In genomic region chr19:1744822-1745563, GRCh38 we compare ENCODE assay signal across 29 cellular contexts. TPM values are rescaled to one million over a fixed set of nuclear protein-coding genes. Genes with fewer than 3 reads are reported as not detected.
DNase-seq lines count a peak whose midpoint lies in the region; ATAC-seq and TF ChIP-seq lines count a peak whose summit lies in the region.
"Had no signal": no experiment of that assay in that cellular context is flagged by ENCODE, and none has a peak within 500 bp of the region (broad histone marks: within the 10 kb centered on the region; RNA-seq: fewer than 3 reads in every experiment).

No MANE protein-coding gene starts in this region.

- DNase-seq in GM23338 (ENCODE audit: low spot score): no peak
- DNase-seq in Panc1 (ENCODE audit: low read depth, low spot score): no peak
- DNase-seq in epithelial cell of proximal tubule (ENCODE audit: low read depth): no peak
- DNase-seq in stimulated activated CD4-positive, alpha-beta T cell treated with anti-CD3 and anti-CD28 coated beads, Interleukin-1b, Interleukin-23, amount 100 ng/mL, for 48 hours: no peak
- no peak for DNase-seq in HT-29 (ENCODE audit: low spot score)
- no peak for DNase-seq in stimulated activated naive CD8-positive, alpha-beta T cell treated with anti-CD3 and anti-CD28 coated beads, Interleukin-15, Interleukin-2, amounts not matched to agents 100 U/mL and 50 U/mL, for 24 hours
- DNase-seq in iPS-NIHi11 (ENCODE audit: low spot score): no peak
- DNase-seq: activated B cell treated with CpG ODN at 0.5 μM for 24 hours; activated CD4-positive, alpha-beta memory T cell treated with anti-CD3 and anti-CD28 coated beads, Interleukin-2, amount 10 ng/mL, durations not matched to agents 7 days and 5 days; activated gamma-delta T cell; activated T-cell treated with anti-CD3 and anti-CD28 coated beads for 4 hours; cortex of kidney; DMS79 treated with DMSO at 0.1 percent for 48 hours; erythroblast; gastrocnemius medialis; MM.1S; NCI-H1694; NCI-H774; Peyer's patch; stimulated activated CD4-positive, alpha-beta T cell treated with anti-CD3 and anti-CD28 coated beads, Interleukin-4, amount 100 ng/mL, for 1 hour; stimulated activated naive CD8-positive, alpha-beta T cell treated with anti-CD3 and anti-CD28 coated beads, Interleukin-15, amount 100 ng/mL, for 72 hours; trophoblast cell had no signal

- H3F3A ChIP-seq in GM23338 (replicated peaks; ENCODE audit: low read depth): 0 out of 2 replicates have a peak, but pooled peaks cover 9% of the 10 kb centered on the region

- H3K9me3 Mint-ChIP-seq in GM23338: peaks cover 5% of the 10 kb centered on the region; the same call in 2 of the 3 replicates
- H3K9me3 Mint-ChIP-seq: activated CD4-positive, alpha-beta memory T cell treated with anti-CD3 and anti-CD28 coated beads, Interleukin-2, amount 10 ng/mL, durations not matched to agents 7 days and 5 days had no signal

- ATAC-seq in GM23338 (no peak), Panc1 (no peak)
- ATAC-seq in stimulated activated naive CD8-positive, alpha-beta T cell treated with anti-CD3 and anti-CD28 coated beads, Interleukin-15, Interleukin-2, amounts not matched to agents 100 U/mL and 50 U/mL, for 24 hours: no peak
- ATAC-seq: gastrocnemius medialis; stimulated activated naive CD8-positive, alpha-beta T cell treated with anti-CD3 and anti-CD28 coated beads, Interleukin-15, amount 100 ng/mL, for 72 hours had no signal

- no peak overlapping the region for H3K27ac Mint-ChIP-seq in GM23338
- H3K27ac Mint-ChIP-seq: activated B cell treated with CpG ODN at 0.5 μM for 24 hours; activated CD4-positive, alpha-beta memory T cell treated with anti-CD3 and anti-CD28 coated beads, Interleukin-2, amount 10 ng/mL, durations not matched to agents 7 days and 5 days; stimulated activated naive CD8-positive, alpha-beta T cell treated with anti-CD3 and anti-CD28 coated beads, Interleukin-15, amount 100 ng/mL, for 72 hours had no signal

- H3K4me3 Mint-ChIP-seq in GM23338: peak overlapping the region; percentile 56; the same call in 1 of the 3 replicates
- H3K4me3 Mint-ChIP-seq: activated B cell treated with CpG ODN at 0.5 μM for 24 hours; activated CD4-positive, alpha-beta memory T cell treated with anti-CD3 and anti-CD28 coated beads, Interleukin-2, amount 10 ng/mL, durations not matched to agents 7 days and 5 days; stimulated activated naive CD8-positive, alpha-beta T cell treated with anti-CD3 and anti-CD28 coated beads, Interleukin-15, amount 100 ng/mL, for 72 hours had no signal

- H3K9me3 ChIP-seq in Panc1 (ENCODE audit: control insufficient read depth, insufficient read depth, low read depth, low read length) (no peaks in the 10 kb centered on the region), mucosa of stomach (ENCODE audit: control insufficient read depth, low read length) (no peaks in the 10 kb centered on the region)
- H3K9me3 ChIP-seq: gastrocnemius medialis, Peyer's patch had no signal

- peaks cover 6% of the 10 kb centered on the region; the same call in 2 of the 3 replicates for H3K4me1 Mint-ChIP-seq in GM23338

- TF ChIP-seq CTCF in GM23338 (conservative IDR thresholded peaks at IDR 0.05; ENCODE audit: low read depth in 2 of 2) (no peak), Panc1 (IDR thresholded peaks at IDR 0.05) (no peak), epithelial cell of proximal tubule (conservative IDR thresholded peaks at IDR 0.05; ENCODE audit: low read depth, low read length) (no peak)

- H3K27me3 Mint-ChIP-seq in GM23338 (ENCODE audit: insufficient read depth, low read depth, poor library complexity): peaks cover 71% of the 10 kb centered on the region

- H3K27ac ChIP-seq in GM23338 (ENCODE audit: low read depth): no peak overlapping the region
- peak overlapping the region; percentile 98 for H3K27ac ChIP-seq in Panc1 (ENCODE audit: low read length)
- H3K27ac ChIP-seq: breast epithelium, gastrocnemius medialis, Peyer's patch had no signal

- peaks cover 20% of the 10 kb centered on the region; the same call in 1 of the 2 replicates for H3K4me1 ChIP-seq in GM23338 (ENCODE audit: insufficient read depth)
- peaks cover 20% of the 10 kb centered on the region for H3K4me1 ChIP-seq in Panc1 (ENCODE audit: control insufficient read depth, insufficient read depth, low read length)
- peaks cover 34% of the 10 kb centered on the region for H3K4me1 ChIP-seq in mucosa of stomach (ENCODE audit: control insufficient read depth, insufficient read depth, low read length)

- H2AFZ ChIP-seq in GM23338: 0 out of 2 replicates have a peak overlapping the region, but pooled peaks have one; percentile 59

- H3K4me2 ChIP-seq in GM23338: peak overlapping the region; percentile 84
- H3K4me2 ChIP-seq: smooth muscle cell had no signal

- H3K9ac ChIP-seq in mucosa of stomach (ENCODE audit: low read length): peak overlapping the region; percentile 18

- H4K20me1 ChIP-seq in GM23338 (replicated peaks; ENCODE audit: insufficient read depth): 0 out of 2 replicates have a peak, but pooled peaks cover 2% of the 10 kb centered on the region

- H3K27me3 ChIP-seq in GM23338 (ENCODE audit: insufficient read depth): peaks cover 68% of the 10 kb centered on the region
- no peaks in the 10 kb centered on the region for H3K27me3 ChIP-seq in Panc1 (ENCODE audit: control insufficient read depth, insufficient read depth, low read length)
- H3K27me3 ChIP-seq in mucosa of stomach (ENCODE audit: control insufficient read depth, insufficient read depth, low read length): peaks cover 31% of the 10 kb centered on the region

- H3K4me3 ChIP-seq in GM23338: peak overlapping the region; percentile 51
- peak overlapping the region; percentile 21 to 54 for H3K4me3 ChIP-seq in Panc1 (ENCODE audit: low read depth in 2 of 2, low read length in 2 of 2)
- H3K4me3 ChIP-seq in epithelial cell of proximal tubule (ENCODE audit: low read depth, low read length): peak overlapping the region; percentile 38
- H3K4me3 ChIP-seq in mucosa of stomach (ENCODE audit: low read length): peak overlapping the region; percentile 7
- H3K4me3 ChIP-seq: breast epithelium, gastrocnemius medialis, Peyer's patch had no signal

- in situ Hi-C loops in Panc1 (cut with HindIII; ENCODE audit: low pct_unique_long_range_greater_than_20kb, low sequenced_read_pairs): no loop called here

- POLR2A ChIA-PET in Panc1 (lab: Charles Lee): no interaction called here

- H3K79me2 ChIP-seq in GM23338 (replicated peaks; ENCODE audit: insufficient read depth): no peaks in the 10 kb centered on the region

- CTCF ChIA-PET in Panc1 (lab: Charles Lee): no interaction called here

- intact Hi-C loops in Panc1 (cut with micrococcal nuclease; ENCODE audit: unreplicated experiment): no loop called here

- H3K36me3 Mint-ChIP-seq in GM23338 (ENCODE audit: low read depth): no peaks in the 10 kb centered on the region

- no peaks in the 10 kb centered on the region for H3K9me2 ChIP-seq in GM23338 (ENCODE audit: insufficient read depth)

- H3K36me3 ChIP-seq in GM23338 (ENCODE audit: insufficient read depth): no peaks in the 10 kb centered on the region
- no peaks in the 10 kb centered on the region; the same call in 1 of the 2 replicates for H3K36me3 ChIP-seq in Panc1 (ENCODE audit: control insufficient read depth, insufficient read depth, low read length)
- no peaks in the 10 kb centered on the region for H3K36me3 ChIP-seq in mucosa of stomach (ENCODE audit: control insufficient read depth, insufficient read depth, low read length)
- H3K36me3 ChIP-seq: breast epithelium, gastrocnemius medialis, Peyer's patch had no signal

- BruUV-seq in Panc1 (replicated peaks; lab: Mats Ljungman, UMichigan): no TSS peak

RNA-seq across cellular contexts. Expression of gene ONECUT3, which starts 8.3 kb away (rescaled TPM):
- total RNA-seq in GM23338 (2014; rRNA removed; shearing (Covaris generic)): not detected in 2 replicates
- not detected in 2 replicates for polyA plus RNA-seq in GM23338 (2016; fragmentation: Nextera tagmentation; extraction: Ambion mirVana)
- total RNA-seq in Panc1 (2021; ENCODE audit: unreplicated experiment) (16.5 TPM), epithelial cell of proximal tubule (not detected in 2 replicates)
- 22.2 TPM for polyA plus RNA-seq in Panc1 (2012; ENCODE audit: insufficient read length)
- total RNA-seq in HT-29 (2014; rRNA removed; shearing (Covaris generic)): not detected in 2 replicates
- total RNA-seq: activated B cell treated with CpG ODN at 0.5 μM for 24 hours; activated CD4-positive, alpha-beta memory T cell treated with anti-CD3 and anti-CD28 coated beads, Interleukin-2, amount 10 ng/mL, durations not matched to agents 7 days and 5 days; breast epithelium; gastrocnemius medialis; liver; pulmonary artery endothelial cell; SK-MEL-5; smooth muscle cell; T-helper 2 cell treated with Interferon-gamma antibody and Interleukin-4, amounts not matched to agents 100 ng/mL and 5 ng/mL, for 36 hours had no signal
- polyA plus RNA-seq: liver, smooth muscle cell had no signal

Comparison
In these comparisons a context has a peak if more than half of its experiments do, and no peak if none do; other contexts are left out.
1. RNA of gene ONECUT3, which starts 8.3 kb away (total RNA-seq): 16.5 TPM in Panc1 (single experiment); not detected in GM23338, not detected in epithelial cell of proximal tubule and not detected in HT-29; every median in the first group is over 10 times any median in the second.
2. Peak in every context shown above with its lines, with median percentiles within 50 percentile points of each other: H3K4me3 ChIP-seq.